In the genomic region with DNA sequence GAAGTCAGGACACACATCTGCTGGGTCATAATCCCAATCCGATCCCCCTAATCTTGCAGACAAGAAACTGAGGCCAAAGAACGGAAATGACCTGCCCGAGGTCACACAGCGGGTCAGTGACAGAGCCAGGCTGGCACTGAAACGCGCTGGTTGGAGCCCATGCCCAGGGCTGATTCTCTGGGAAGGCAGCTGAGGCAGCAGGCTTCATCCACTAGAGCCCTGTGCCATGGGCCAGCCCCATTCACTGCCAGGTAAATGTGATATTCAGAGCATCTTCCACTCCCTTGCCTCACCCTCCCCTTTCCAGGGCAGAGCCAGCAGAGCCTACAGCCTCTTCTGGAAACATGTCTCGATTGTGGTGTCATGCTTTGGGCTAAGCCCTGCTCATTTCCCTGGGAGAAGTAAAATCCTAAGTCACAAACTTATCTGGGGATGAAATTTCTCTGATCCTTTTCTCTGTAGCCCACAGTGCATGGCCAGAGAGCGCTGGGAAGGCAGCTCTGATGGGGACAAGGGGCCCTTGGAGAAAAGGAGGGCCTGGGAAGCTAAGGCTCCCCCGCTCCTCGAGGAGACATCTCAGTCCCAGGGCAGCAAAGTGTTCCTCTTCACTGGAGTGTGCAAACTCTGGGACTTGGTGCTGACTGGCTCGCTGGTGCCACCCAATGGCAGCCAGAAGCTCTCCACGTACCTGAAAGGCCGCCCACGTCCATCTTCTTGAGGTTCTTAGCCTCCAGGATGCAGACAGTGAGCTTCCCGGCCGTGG, we compare ENCODE assay signal across 8 cellular contexts.
DNase-seq lines count a peak whose midpoint lies in the region; ATAC-seq and TF ChIP-seq lines count a peak whose summit lies in the region.

No MANE protein-coding gene starts in this region.

- TF ChIP-seq EP300 in upper lobe of left lung (IDR thresholded peaks at IDR 0.05) = no peak

- no peaks in the 10 kb centered on the region for H3K9me3 ChIP-seq in upper lobe of left lung

- 56 to 61% methylated on average over 6 to 16 of the region's 16 CpGs for WGBS in upper lobe of left lung, 2 donors

- no peak for TF ChIP-seq POLR2A in upper lobe of left lung (IDR thresholded peaks at IDR 0.05)

- no peaks in the 10 kb centered on the region for H3K27me3 Mint-ChIP-seq in activated T-cell treated with anti-CD3 and anti-CD28 coated beads, Interleukin-2, amount 50 U/mL, for 24 hours
- peaks cover 12% of the 10 kb centered on the region for H3K27me3 Mint-ChIP-seq in endothelial cell (ENCODE audit: unreplicated experiment)

- no peaks in the 10 kb centered on the region for H3K9me3 Mint-ChIP-seq in activated T-cell treated with anti-CD3 and anti-CD28 coated beads, Interleukin-2, amount 50 U/mL, for 24 hours
- no peaks in the 10 kb centered on the region for H3K9me3 Mint-ChIP-seq in endothelial cell (ENCODE audit: unreplicated experiment)

- peak; percentile 66 to 87 for ATAC-seq in upper lobe of left lung (ENCODE audit: low FRiP score in 2 of 2)
- ATAC-seq in HG02884 (IDR thresholded peaks at IDR 0.05; ENCODE audit: unreplicated experiment) = no peak

- H3K4me3 ChIP-seq in upper lobe of left lung = no peak overlapping the region

- no peak overlapping the region for H3K4me3 Mint-ChIP-seq in activated T-cell treated with anti-CD3 and anti-CD28 coated beads, Interleukin-2, amount 50 U/mL, for 24 hours
- H3K4me3 Mint-ChIP-seq in endothelial cell (ENCODE audit: unreplicated experiment) = no peak overlapping the region

- H3K36me3 Mint-ChIP-seq in activated T-cell treated with anti-CD3 and anti-CD28 coated beads, Interleukin-2, amount 50 U/mL, for 24 hours (ENCODE audit: low read depth) = no peaks in the 10 kb centered on the region
- H3K36me3 Mint-ChIP-seq in endothelial cell (ENCODE audit: low read depth, unreplicated experiment) = no peaks in the 10 kb centered on the region

- peak; percentile 39 for DNase-seq in activated T-cell treated with anti-CD3 and anti-CD28 coated beads, Interleukin-2, amount 50 U/mL, for 24 hours
- no peak for DNase-seq in activated T-cell treated with anti-CD3 and anti-CD28 coated beads, Interleukin-2, amount 50 U/mL, for 1 hour
- peak; percentile 68 for DNase-seq in LHCN-M2 (ENCODE audit: low read depth)
- peak; percentile 76 for DNase-seq in SKM-1 treated with dmso at 0.1 percent for 144 hours (lab: John Stamatoyannopoulos, UW; ENCODE audit: unreplicated experiment)
- DNase-seq in endothelial cell (ENCODE audit: low spot score) = peak; percentile 67
- DNase-seq in midbrain (lab: John Stamatoyannopoulos, UW) = peak; percentile 29
- DNase-seq in upper lobe of left lung = peak; percentile 38 to 64

- H3K27ac ChIP-seq in upper lobe of left lung = no peak overlapping the region

- no peaks in the 10 kb centered on the region for H3K4me1 ChIP-seq in upper lobe of left lung

- no peaks in the 10 kb centered on the region for H3K4me1 Mint-ChIP-seq in activated T-cell treated with anti-CD3 and anti-CD28 coated beads, Interleukin-2, amount 50 U/mL, for 24 hours (ENCODE audit: low read depth)
- peaks cover 2% of the 10 kb centered on the region for H3K4me1 Mint-ChIP-seq in endothelial cell (ENCODE audit: unreplicated experiment)

- H3K27ac Mint-ChIP-seq in activated T-cell treated with anti-CD3 and anti-CD28 coated beads, Interleukin-2, amount 50 U/mL, for 24 hours = no peak overlapping the region
- H3K27ac Mint-ChIP-seq in endothelial cell (ENCODE audit: unreplicated experiment) = no peak overlapping the region

- no peaks in the 10 kb centered on the region for H3K27me3 ChIP-seq in upper lobe of left lung

- TF ChIP-seq CTCF in endothelial cell (IDR thresholded peaks at IDR 0.05; ENCODE audit: unreplicated experiment) (peak; percentile 43), upper lobe of left lung (IDR thresholded peaks at IDR 0.05) (peak; percentile 45 to 78 (median 66))

- peaks cover 0 to 9% (median 3%) of the 10 kb centered on the region in 4 donors for H3K36me3 ChIP-seq in upper lobe of left lung
